Comparison of ENCODE assay signal across 8 cellular contexts in the genomic region with DNA sequence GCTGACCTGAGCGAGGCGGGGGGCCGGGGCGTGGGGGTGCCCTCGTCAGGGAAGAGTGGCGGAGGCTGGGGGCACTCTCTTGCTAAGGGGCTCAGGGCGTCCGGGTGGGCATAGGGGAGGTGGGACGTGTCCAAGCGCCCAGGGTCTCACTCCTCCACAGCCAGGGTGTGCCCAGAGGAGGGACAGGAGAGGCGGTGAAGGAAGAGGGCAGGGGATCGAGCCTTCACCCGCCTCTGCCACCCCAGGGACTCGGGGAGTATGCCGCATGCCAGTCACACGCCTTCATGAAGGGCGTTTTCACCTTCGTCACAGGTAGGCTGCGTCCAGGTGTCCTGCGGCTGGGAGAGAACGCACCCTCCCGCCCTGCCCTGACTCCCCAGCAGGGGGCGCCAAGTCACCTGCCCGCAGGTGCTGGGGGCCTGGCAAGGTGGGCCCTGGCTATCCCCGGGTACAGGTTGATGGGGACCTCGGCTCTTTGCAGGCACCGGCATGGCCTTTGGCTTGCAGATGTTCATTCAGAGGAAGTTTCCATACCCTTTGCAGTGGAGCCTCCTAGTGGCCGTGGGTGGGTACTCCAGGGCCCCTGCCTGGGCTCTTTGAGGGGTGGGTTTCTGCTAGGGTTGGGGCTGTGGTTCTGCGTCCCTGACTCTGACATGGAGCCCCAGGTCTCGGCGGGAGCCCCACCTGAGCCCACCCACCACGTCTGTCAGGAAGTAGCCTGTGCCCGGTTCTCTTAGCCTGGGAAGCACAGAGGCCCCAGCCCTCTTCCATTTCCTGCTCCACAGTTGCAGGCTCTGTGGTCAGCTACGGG. TPM values are rescaled to one million over a fixed set of nuclear protein-coding genes. Genes with fewer than 3 reads are reported as not detected.
A peak's percentile ranks its signal among the peaks of the same experiment; 100 is the strongest.
DNase-seq lines count a peak whose midpoint lies in the region; TF ChIP-seq lines count a peak whose summit lies in the region.

No MANE protein-coding gene starts in this region.

- peak; percentile 29 for DNase-seq in DMS79 (lab: John Stamatoyannopoulos, UW)
- no peak for DNase-seq in HFFc6
- peak; percentile 63 for DNase-seq in NCI-H748 treated with DMSO at 0.1 percent for 48 hours (lab: John Stamatoyannopoulos, UW)
- peak; percentile 52 for DNase-seq in activated T-cell treated with anti-CD3 and anti-CD28 coated beads for 24 hours (ENCODE audit: low read depth)
- DNase-seq in epithelial cell of proximal tubule (ENCODE audit: low read depth), result no peak
- no peak for DNase-seq in mesenteric fat pad (ENCODE audit: low spot score)

- H3K9me2 ChIP-seq in neural cell (ENCODE audit: insufficient read depth, low read length), result no peaks in the 10 kb centered on the region

- peak; percentile 45 for TF ChIP-seq RAD21 in neural cell (conservative IDR thresholded peaks at IDR 0.05)

- peak overlapping the region; percentile 85 for H2AFZ ChIP-seq in neural cell (ENCODE audit: low read depth, low read length)

- no peaks in the 10 kb centered on the region for H3K9me3 ChIP-seq in neural cell (ENCODE audit: low read length)

- H3K27ac Mint-ChIP-seq in HFFc6, result peak overlapping the region; percentile 62; the same call in 1 of the 2 replicates

- peaks cover 3% of the 10 kb centered on the region for H3F3A ChIP-seq in neural cell (ENCODE audit: insufficient read depth, low read length, poor library complexity, severe bottlenecking)

- no peaks in the 10 kb centered on the region for H3K79me2 ChIP-seq in neural cell (replicated peaks; ENCODE audit: insufficient read depth, low read length)

- peak overlapping the region; percentile 74 for H3K9ac ChIP-seq in neural cell (ENCODE audit: low read length)

- no peaks in the 10 kb centered on the region for H4K20me1 ChIP-seq in neural cell (ENCODE audit: insufficient read depth)

- no peaks in the 10 kb centered on the region for H3K27me3 ChIP-seq in neural cell (ENCODE audit: insufficient read depth, low read depth, low read length)

- no peak for TF ChIP-seq EP300 in neural cell (conservative IDR thresholded peaks at IDR 0.05; ENCODE audit: poor library complexity, severe bottlenecking)

- peak overlapping the region; percentile 78 for H3K4me3 ChIP-seq in epithelial cell of proximal tubule (ENCODE audit: low read depth, low read length)
- H3K4me3 ChIP-seq in neural cell (ENCODE audit: low read length), result peak overlapping the region; percentile 85

- peak; percentile 100 for TF ChIP-seq CTCF in HFFc6 (IDR thresholded peaks at IDR 0.05)
- TF ChIP-seq CTCF in epithelial cell of proximal tubule (conservative IDR thresholded peaks at IDR 0.05; ENCODE audit: low read depth, low read length), result peak; percentile 96
- TF ChIP-seq CTCF in neural cell (IDR thresholded peaks at IDR 0.05; ENCODE audit: poor library complexity, severe bottlenecking), result peak; percentile 86

- peaks cover 5% of the 10 kb centered on the region for H3K36me3 Mint-ChIP-seq in HFFc6 (ENCODE audit: low read depth)

- H3K36me3 ChIP-seq in neural cell (ENCODE audit: insufficient read depth, low read length), result no peaks in the 10 kb centered on the region

- H3K27ac ChIP-seq in neural cell (ENCODE audit: low read length) (peak overlapping the region; percentile 66), temporal lobe (ENCODE audit: low read depth, low read length) (peak overlapping the region; percentile 95)

- peaks cover 5% of the 10 kb centered on the region for H3K27me3 Mint-ChIP-seq in HFFc6 (ENCODE audit: insufficient read depth)

- no peaks in the 10 kb centered on the region for H3K9me3 Mint-ChIP-seq in HFFc6

- peak overlapping the region; percentile 86 for H3K4me3 Mint-ChIP-seq in HFFc6

- peaks cover 42% of the 10 kb centered on the region for H3K4me1 Mint-ChIP-seq in HFFc6 (ENCODE audit: low read depth)

- H3K4me2 ChIP-seq in neural cell (ENCODE audit: low read length), result peak overlapping the region; percentile 52

TF ChIP-seq in neural cell, 6 proteins besides CTCF, POLR2A, EP300 and RAD21:
- no peak for TF ChIP-seq POLR2AphosphoS5 (IDR thresholded peaks at IDR 0.05)
- TF ChIP-seq, protein P1, sequence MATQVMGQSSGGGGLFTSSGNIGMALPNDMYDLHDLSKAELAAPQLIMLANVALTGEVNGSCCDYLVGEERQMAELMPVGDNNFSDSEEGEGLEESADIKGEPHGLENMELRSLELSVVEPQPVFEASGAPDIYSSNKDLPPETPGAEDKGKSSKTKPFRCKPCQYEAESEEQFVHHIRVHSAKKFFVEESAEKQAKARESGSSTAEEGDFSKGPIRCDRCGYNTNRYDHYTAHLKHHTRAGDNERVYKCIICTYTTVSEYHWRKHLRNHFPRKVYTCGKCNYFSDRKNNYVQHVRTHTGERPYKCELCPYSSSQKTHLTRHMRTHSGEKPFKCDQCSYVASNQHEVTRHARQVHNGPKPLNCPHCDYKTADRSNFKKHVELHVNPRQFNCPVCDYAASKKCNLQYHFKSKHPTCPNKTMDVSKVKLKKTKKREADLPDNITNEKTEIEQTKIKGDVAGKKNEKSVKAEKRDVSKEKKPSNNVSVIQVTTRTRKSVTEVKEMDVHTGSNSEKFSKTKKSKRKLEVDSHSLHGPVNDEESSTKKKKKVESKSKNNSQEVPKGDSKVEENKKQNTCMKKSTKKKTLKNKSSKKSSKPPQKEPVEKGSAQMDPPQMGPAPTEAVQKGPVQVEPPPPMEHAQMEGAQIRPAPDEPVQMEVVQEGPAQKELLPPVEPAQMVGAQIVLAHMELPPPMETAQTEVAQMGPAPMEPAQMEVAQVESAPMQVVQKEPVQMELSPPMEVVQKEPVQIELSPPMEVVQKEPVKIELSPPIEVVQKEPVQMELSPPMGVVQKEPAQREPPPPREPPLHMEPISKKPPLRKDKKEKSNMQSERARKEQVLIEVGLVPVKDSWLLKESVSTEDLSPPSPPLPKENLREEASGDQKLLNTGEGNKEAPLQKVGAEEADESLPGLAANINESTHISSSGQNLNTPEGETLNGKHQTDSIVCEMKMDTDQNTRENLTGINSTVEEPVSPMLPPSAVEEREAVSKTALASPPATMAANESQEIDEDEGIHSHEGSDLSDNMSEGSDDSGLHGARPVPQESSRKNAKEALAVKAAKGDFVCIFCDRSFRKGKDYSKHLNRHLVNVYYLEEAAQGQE (IDR thresholded peaks at IDR 0.05; ENCODE audit: borderline replicate concordance), result no peak
- peak; percentile 48 for TF ChIP-seq MXI1 (conservative IDR thresholded peaks at IDR 0.05; ENCODE audit: poor library complexity, severe bottlenecking)
- peak; percentile 54 for TF ChIP-seq SMC3 (conservative IDR thresholded peaks at IDR 0.05; ENCODE audit: poor library complexity)
- no peak for TF ChIP-seq EZH2 (IDR thresholded peaks at IDR 0.05; ENCODE audit: borderline replicate concordance, insufficient read depth, low read length, poor library complexity, severe bottlenecking)
- peak; percentile 10 for TF ChIP-seq TAF1 (IDR thresholded peaks at IDR 0.05; ENCODE audit: low read depth)

RNA-seq across cellular contexts. Expression of a gene that starts 0.5 kb away (rescaled TPM):
- total RNA-seq in HFFc6 (2021; fragmentation: NEBNext Ultra II Directional; extraction: Animal tissue kit (Norgen Biotek cat#: 25700)), result 10 to 100 TPM; 46.1 to 62.2 (median 52.6) TPM
- 90.4 and 108 TPM in 2 replicates for total RNA-seq in epithelial cell of proximal tubule
- 30.1 and 33.1 TPM in 2 replicates for polyA plus RNA-seq in neural cell
- 14.5 and 20.0 TPM in 2 replicates for polyA minus RNA-seq in neural cell
- 8.9 TPM for total RNA-seq in temporal lobe
- 33.0 TPM for total RNA-seq in mesenteric fat pad

RNA-seq across cellular contexts. Expression of a gene that starts 4.5 kb away (rescaled TPM):
- total RNA-seq in HFFc6 (2021; fragmentation: NEBNext Ultra II Directional; extraction: Animal tissue kit (Norgen Biotek cat#: 25700)), result under 1 TPM; 0.25 to 0.87 (median 0.34) TPM
- total RNA-seq in epithelial cell of proximal tubule (0.06 TPM in 1 of 2 replicates, not detected in the other), temporal lobe (2.2 TPM), mesenteric fat pad (0.71 TPM)
- 5.5 and 8.8 TPM in 2 replicates for polyA plus RNA-seq in neural cell
- 4.5 and 5.6 TPM in 2 replicates for polyA minus RNA-seq in neural cell

RNA-seq across cellular contexts. Expression of a gene that starts 16.1 kb away (rescaled TPM):
- 10 to 100 TPM; 77.8 to 87.7 (median 84.0) TPM for total RNA-seq in HFFc6 (2021; fragmentation: NEBNext Ultra II Directional; extraction: Animal tissue kit (Norgen Biotek cat#: 25700))
- total RNA-seq in epithelial cell of proximal tubule, result 114 and 160 TPM in 2 replicates
- polyA plus RNA-seq in neural cell, result 46.4 and 58.8 TPM in 2 replicates
- polyA minus RNA-seq in neural cell, result 82.0 and 87.6 TPM in 2 replicates
- total RNA-seq in temporal lobe, result 29.5 TPM
- 54.9 TPM for total RNA-seq in mesenteric fat pad

RNA-seq across cellular contexts. Expression of a gene that starts 27.4 kb away (rescaled TPM):
- not detected for total RNA-seq in HFFc6 (2021; fragmentation: NEBNext Ultra II Directional; extraction: Animal tissue kit (Norgen Biotek cat#: 25700))
- total RNA-seq in epithelial cell of proximal tubule (not detected in 2 replicates), temporal lobe (not detected), mesenteric fat pad (0.32 TPM)
- not detected in 2 replicates for polyA plus RNA-seq in neural cell
- not detected in 2 replicates for polyA minus RNA-seq in neural cell

RNA-seq across cellular contexts. Expression of a gene that starts 33.6 kb away (rescaled TPM):
- total RNA-seq in HFFc6 (2021; fragmentation: NEBNext Ultra II Directional; extraction: Animal tissue kit (Norgen Biotek cat#: 25700)), result not detected
- total RNA-seq in epithelial cell of proximal tubule (not detected in 2 replicates), temporal lobe (not detected), mesenteric fat pad (not detected)
- polyA plus RNA-seq in neural cell, result not detected in 2 replicates
- polyA minus RNA-seq in neural cell, result not detected in 2 replicates

Comparison
In these comparisons a context has a peak if more than half of its experiments do, and no peak if none do; other contexts are left out.
1. DNase-seq: peak in DMS79 (single experiment), NCI-H748 treated with DMSO at 0.1 percent for 48 hours (single experiment) and activated T-cell treated with anti-CD3 and anti-CD28 coated beads for 24 hours (single experiment); none in HFFc6 (single experiment), epithelial cell of proximal tubule (single experiment) and mesenteric fat pad (single experiment).
2. Peak in every context shown above with its lines, with median percentiles within 50 percentile points of each other: CTCF ChIP-seq.